16 cellular contexts compared by ENCODE assay signal in genomic region chr20:20214757-20215275, GRCh38.
A peak's percentile ranks its signal among the peaks of the same experiment; 100 is the strongest.
DNase-seq lines count a peak whose midpoint lies in the region; ATAC-seq and TF ChIP-seq lines count a peak whose summit lies in the region.
"Had no signal": no experiment of that assay in that cellular context is flagged by ENCODE, and none has a peak within 500 bp of the region (broad histone marks: within the 10 kb centered on the region; RNA-seq: fewer than 3 reads in every experiment).

No MANE protein-coding gene starts in this region.

- H2BK120ac ChIP-seq in neuronal stem cell (ENCODE audit: low read depth, low read length), result no peak overlapping the region

- H3K9me3 ChIP-seq in neuronal stem cell (replicated peaks in 1 of 2; ENCODE audit: control insufficient read depth in 2 of 2, insufficient read depth in 1 of 2, low read depth in 1 of 2, low read length in 2 of 2), result peaks cover 0 to 5% of the 10 kb centered on the region in 2 donors
- H3K9me3 ChIP-seq: body of pancreas had no signal

- no peak overlapping the region for H2AK5ac ChIP-seq in neuronal stem cell (ENCODE audit: low read depth, low read length)

- no peak overlapping the region for H3K27ac ChIP-seq in neuronal stem cell (replicated peaks; ENCODE audit: low read length)
- H3K27ac ChIP-seq: 22Rv1, body of pancreas, WERI-Rb-1 had no signal

- peak; percentile 93 for ATAC-seq in WTC11
- ATAC-seq: body of pancreas had no signal

- no peak overlapping the region for H3K4ac ChIP-seq in neuronal stem cell (ENCODE audit: low read length)

- H3K4me2 ChIP-seq in neuronal stem cell (ENCODE audit: insufficient read depth, low read length, poor library complexity, severe bottlenecking), result no peak overlapping the region

- H3K4me1 ChIP-seq in neuronal stem cell (ENCODE audit: control insufficient read depth in 2 of 2, insufficient read depth in 1 of 2, low read depth in 1 of 2, low read length in 2 of 2), result peaks cover 31 to 41% of the 10 kb centered on the region in 2 donors
- H3K4me1 ChIP-seq: body of pancreas had no signal

- peak overlapping the region; percentile 1; the same call in 1 of the 2 replicates for H3K27ac Mint-ChIP-seq in WTC11
- H3K27ac Mint-ChIP-seq: activated naive CD4-positive, alpha-beta T cell treated with anti-CD3 and anti-CD28 coated beads for 36 hours; CD4-positive, CD25-positive, alpha-beta regulatory T cell had no signal

- no peaks in the 10 kb centered on the region for H3K36me3 ChIP-seq in neuronal stem cell (replicated peaks in 1 of 2; ENCODE audit: control insufficient read depth in 2 of 2, insufficient read depth in 2 of 2, low read length in 2 of 2)
- H3K36me3 ChIP-seq: WERI-Rb-1 had no signal

- H4K91ac ChIP-seq in neuronal stem cell (ENCODE audit: low read depth, low read length, poor library complexity), result no peak overlapping the region

- peak overlapping the region; percentile 44 for H2BK12ac ChIP-seq in neuronal stem cell (ENCODE audit: low read length)

- no peak overlapping the region for H3K4me3 ChIP-seq in neuronal stem cell (ENCODE audit: low read length in 2 of 2)
- H3K4me3 ChIP-seq: body of pancreas had no signal

- H2AFZ ChIP-seq in neuronal stem cell (ENCODE audit: low read length), result peak overlapping the region; percentile 50

- DNase-seq in NCI-H1417 (lab: John Stamatoyannopoulos, UW), result peak; percentile 49 to 87 (median 73)
- DNase-seq in NCI-H1417 treated with DMSO at 0.1 percent for 48 hours (lab: John Stamatoyannopoulos, UW), result no peak
- peak; percentile 76 for DNase-seq in NCI-H2171 treated with DMSO at 0.1 percent for 48 hours (lab: John Stamatoyannopoulos, UW)
- DNase-seq in WTC11 (ENCODE audit: low spot score), result no peak
- no peak for DNase-seq in neuronal stem cell (ENCODE audit: low spot score)
- no peak for DNase-seq in NOMO-1 treated with dmso at 0.1 percent for 144 hours (lab: John Stamatoyannopoulos, UW; ENCODE audit: unreplicated experiment)
- DNase-seq in activated CD4-positive, alpha-beta T cell treated with anti-CD3 and anti-CD28 coated beads, Interleukin-2, amount 50 U/mL, for 4 hours, result no peak
- DNase-seq in AG08395 (ENCODE audit: low spot score), result no peak
- DNase-seq: activated naive CD4-positive, alpha-beta T cell treated with anti-CD3 and anti-CD28 coated beads for 36 hours; body of pancreas; CD4-positive, CD25-positive, alpha-beta regulatory T cell; IMR-90; stimulated activated CD4-positive, alpha-beta T cell treated with anti-CD3 and anti-CD28 coated beads, Interleukin-4, amount 100 ng/mL, for 24 hours; trophoblast cell; WERI-Rb-1 had no signal

- CTCF ChIA-PET in WTC11 (lab: Charles Lee), result no interaction called here

- H2BK5ac ChIP-seq in neuronal stem cell (ENCODE audit: low read length), result no peak overlapping the region

- peaks cover 30% of the 10 kb centered on the region for H3K4me1 Mint-ChIP-seq in WTC11
- H3K4me1 Mint-ChIP-seq: CD4-positive, CD25-positive, alpha-beta regulatory T cell had no signal

- H3K27me3 ChIP-seq in neuronal stem cell (ENCODE audit: control insufficient read depth in 3 of 3, insufficient read depth in 3 of 3, low read depth in 1 of 3, low read length in 3 of 3), result no peaks in the 10 kb centered on the region
- H3K27me3 ChIP-seq: body of pancreas had no signal

- POLR2A ChIA-PET in WTC11 (lab: Charles Lee), result no interaction called here

- peaks cover 16% of the 10 kb centered on the region for H3K36me3 Mint-ChIP-seq in WTC11
- H3K36me3 Mint-ChIP-seq: CD4-positive, CD25-positive, alpha-beta regulatory T cell had no signal

- no peaks in the 10 kb centered on the region for H3K79me1 ChIP-seq in neuronal stem cell (ENCODE audit: low read depth, low read length)

- H3K14ac ChIP-seq in neuronal stem cell (ENCODE audit: low read length), result no peak overlapping the region

- no peak for TF ChIP-seq CTCF in WTC11 (IDR thresholded peaks at IDR 0.05)

- peaks cover 22% of the 10 kb centered on the region for H3K9me3 Mint-ChIP-seq in WTC11

- no peak overlapping the region for H3K23ac ChIP-seq in neuronal stem cell (ENCODE audit: low read depth, low read length, poor library complexity)

- no peak overlapping the region for H4K8ac ChIP-seq in neuronal stem cell (ENCODE audit: low read depth, low read length)

- H2BK15ac ChIP-seq in neuronal stem cell (ENCODE audit: low read length), result no peak overlapping the region

- no peak overlapping the region for H3K4me3 Mint-ChIP-seq in WTC11
- H3K4me3 Mint-ChIP-seq: activated naive CD4-positive, alpha-beta T cell treated with anti-CD3 and anti-CD28 coated beads for 36 hours; CD4-positive, CD25-positive, alpha-beta regulatory T cell had no signal

- no peak overlapping the region for H3K18ac ChIP-seq in neuronal stem cell (ENCODE audit: low read length)

- H3K9ac ChIP-seq in neuronal stem cell (ENCODE audit: low read depth, low read length, poor library complexity), result no peak overlapping the region

- no CpG with 5 or more reads among the region's 7 CpGs for WGBS in neuronal stem cell (ENCODE audit: extremely low coverage in 2 of 2, insufficient read length in 2 of 2, insufficient replicate concordance in 1 of 2), 2 donors

- no peaks in the 10 kb centered on the region for H3K27me3 Mint-ChIP-seq in WTC11 (ENCODE audit: low read depth)

TF ChIP-seq in WTC11, 78 proteins besides CTCF, POLR2A, EP300 and RAD21 (continues in another document):
- TF ChIP-seq NFATC4 (CRISPR knock-in tag; IDR thresholded peaks at IDR 0.05) (no peak), ATF3 (CRISPR knock-in tag; conservative IDR thresholded peaks at IDR 0.05) (no peak), NFE2L1 (CRISPR knock-in tag; IDR thresholded peaks at IDR 0.05) (no peak), CBFB (CRISPR knock-in tag; IDR thresholded peaks at IDR 0.05; ENCODE audit: low read depth) (no peak), PREB (CRISPR knock-in tag; IDR thresholded peaks at IDR 0.05; ENCODE audit: borderline replicate concordance) (no peak), USF2 (CRISPR knock-in tag; IDR thresholded peaks at IDR 0.05) (no peak), MXD4 (CRISPR knock-in tag; IDR thresholded peaks at IDR 0.05; ENCODE audit: borderline replicate concordance) (no peak), PRDM15 (CRISPR knock-in tag; IDR thresholded peaks at IDR 0.05) (no peak), E2F4 (CRISPR knock-in tag; IDR thresholded peaks at IDR 0.05; ENCODE audit: borderline replicate concordance, low read depth) (no peak)

Comparison
In these comparisons a context has a peak if more than half of its experiments do, and no peak if none do; other contexts are left out.
1. DNase-seq: peak in NCI-H1417 (3 of 3) and NCI-H2171 treated with DMSO at 0.1 percent for 48 hours (single experiment); none in NCI-H1417 treated with DMSO at 0.1 percent for 48 hours (single experiment), WTC11 (single experiment), neuronal stem cell (single experiment), NOMO-1 treated with dmso at 0.1 percent for 144 hours (single experiment), activated CD4-positive, alpha-beta T cell treated with anti-CD3 and anti-CD28 coated beads, Interleukin-2, amount 50 U/mL, for 4 hours (0 of 2) and AG08395 (single experiment).